ENCODE assay signal across 8 cellular contexts in genomic region chr12:101876861-101877815, GRCh38. TPM values are rescaled to one million over a fixed set of nuclear protein-coding genes. Genes with fewer than 3 reads are reported as not detected.
DNase-seq lines count a peak whose midpoint lies in the region; ATAC-seq and TF ChIP-seq lines count a peak whose summit lies in the region.

A gene with protein sequence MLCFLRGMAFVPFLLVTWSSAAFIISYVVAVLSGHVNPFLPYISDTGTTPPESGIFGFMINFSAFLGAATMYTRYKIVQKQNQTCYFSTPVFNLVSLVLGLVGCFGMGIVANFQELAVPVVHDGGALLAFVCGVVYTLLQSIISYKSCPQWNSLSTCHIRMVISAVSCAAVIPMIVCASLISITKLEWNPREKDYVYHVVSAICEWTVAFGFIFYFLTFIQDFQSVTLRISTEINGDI (plus strand): TSS chr12:101877580. CDS start chr12:101877790, 210 bp downstream.

- intact Hi-C loops in Calu3 (cut with micrococcal nuclease; ENCODE audit: unreplicated experiment): no loop called here

- H3K27ac Mint-ChIP-seq in Calu3 (ENCODE audit: unreplicated experiment): peak within 1 kb of the TSS; percentile 76
- H3K27ac Mint-ChIP-seq in nephron: peak within 1 kb of the TSS; percentile 62 to 81 (median 74)

- DNase-seq in Calu3 (peak; percentile 95), RKO (ENCODE audit: low spot score) (peak; percentile 87), fibroblast of the aortic adventitia (ENCODE audit: low read depth) (peak; percentile 88)
- DNase-seq in activated effector memory CD4-positive, alpha-beta T cell treated with anti-CD3 and anti-CD28 coated beads, Interleukin-2, amount 50 U/mL, for 16 hours: peak; percentile 88
- peak; percentile 82 for DNase-seq in stimulated activated naive CD8-positive, alpha-beta T cell treated with anti-CD3 and anti-CD28 coated beads, Interleukin-15, Interleukin-2, amounts not matched to agents 100 U/mL and 50 U/mL, for 24 hours

- peak within 1 kb of the TSS; percentile 95 for H3K4me3 ChIP-seq in fibroblast of the aortic adventitia (ENCODE audit: low read depth, low read length)

- no TSS peak for BruUV-seq in Calu3 (replicated peaks; lab: Mats Ljungman, UMichigan)

- peak within 1 kb of the TSS; percentile 81 for H3K4me3 Mint-ChIP-seq in Calu3 (ENCODE audit: low read depth, unreplicated experiment)
- peak within 1 kb of the TSS; percentile 82 to 93 (median 90) for H3K4me3 Mint-ChIP-seq in nephron

- TF ChIP-seq CTCF in Calu3 (IDR thresholded peaks at IDR 0.05; ENCODE audit: unreplicated experiment): no peak
- TF ChIP-seq CTCF in fibroblast of the aortic adventitia (IDR thresholded peaks at IDR 0.05; ENCODE audit: insufficient read depth, low read length): no peak
- no peak for TF ChIP-seq CTCF in nephron (IDR thresholded peaks at IDR 0.05; ENCODE audit: unreplicated experiment in 3 of 3)

- peak; percentile 83 for ATAC-seq in GM19438 (IDR thresholded peaks at IDR 0.05; ENCODE audit: low read depth, unreplicated experiment)
- ATAC-seq in HG03565 (IDR thresholded peaks at IDR 0.05; ENCODE audit: unreplicated experiment): peak; percentile 81
- ATAC-seq in stimulated activated naive CD8-positive, alpha-beta T cell treated with anti-CD3 and anti-CD28 coated beads, Interleukin-15, Interleukin-2, amounts not matched to agents 100 U/mL and 50 U/mL, for 24 hours: peak; percentile 93

- H3K9me3 Mint-ChIP-seq in Calu3 (ENCODE audit: low read depth, unreplicated experiment) (no peaks in the 10 kb centered on the region), nephron (no peaks in the 10 kb centered on the region)

- no peaks in the 10 kb centered on the region for H3K27me3 Mint-ChIP-seq in Calu3 (ENCODE audit: unreplicated experiment)
- H3K27me3 Mint-ChIP-seq in nephron (ENCODE audit: low read depth): peaks cover 18% of the 10 kb centered on the region

- CTCF ChIA-PET in Calu3 (lab: Charles Lee): interaction anchor here (0.6 to 2.2 kb wide), 6 partner anchors 16 to 942 kb away, joined by 3 to 6 read pairs (median 4); partner anchors contain the start of gene GNPTAB

- H3K36me3 Mint-ChIP-seq in Calu3 (ENCODE audit: insufficient read depth, unreplicated experiment): peaks cover 20% of the 10 kb centered on the region
- H3K36me3 Mint-ChIP-seq in nephron (ENCODE audit: low read depth): no peaks in the 10 kb centered on the region

- H3K4me1 Mint-ChIP-seq in Calu3 (ENCODE audit: low read depth, unreplicated experiment) (peaks cover 9% of the 10 kb centered on the region), nephron (peaks cover 6% of the 10 kb centered on the region)

RNA-seq across cellular contexts. Expression of the gene that starts here (rescaled TPM):
- total RNA-seq in Calu3 (2022) (26.8 and 28.1 TPM in 2 replicates), fibroblast of the aortic adventitia (ENCODE audit: low replicate concordance) (18.1 and 41.5 TPM in 2 replicates)

Comparison
In these comparisons a context has a peak if more than half of its experiments do, and no peak if none do; other contexts are left out.
1. Peak in every context shown above with its lines: DNase-seq, ATAC-seq and H3K4me3 ChIP-seq.